Comparison of ENCODE assay signal across 19 cellular contexts in the genomic region with DNA sequence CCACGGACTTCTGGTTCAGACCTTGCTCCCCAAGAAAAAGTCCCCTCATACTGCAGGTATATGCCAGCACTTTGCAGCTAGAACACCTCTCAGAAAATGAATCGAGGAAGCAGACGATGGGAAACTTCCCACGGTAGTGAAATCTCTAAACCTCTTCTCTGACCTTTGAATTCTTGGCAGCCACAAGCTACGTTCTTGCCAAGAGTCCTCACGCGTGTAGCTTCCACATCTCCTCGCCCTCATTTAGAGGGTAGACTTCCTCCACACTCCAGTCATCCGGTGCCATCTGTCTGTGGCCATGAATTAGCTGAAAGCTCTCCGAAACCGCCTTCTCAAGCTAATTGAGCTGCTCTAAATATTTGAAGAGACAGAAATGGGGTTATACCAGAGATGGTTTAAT.
DNase-seq lines count a peak whose midpoint lies in the region; TF ChIP-seq lines count a peak whose summit lies in the region.
"Had no signal": no experiment of that assay in that cellular context is flagged by ENCODE, and none has a peak within 500 bp of the region (broad histone marks: within the 10 kb centered on the region; RNA-seq: fewer than 3 reads in every experiment).

No MANE protein-coding gene starts in this region.

- H2AK5ac ChIP-seq in neuronal stem cell (ENCODE audit: low read depth, low read length) = no peak overlapping the region

- H2AFZ ChIP-seq in neuronal stem cell (ENCODE audit: low read length) = no peak overlapping the region

- no peaks in the 10 kb centered on the region for H3K9me3 Mint-ChIP-seq in nephron progenitor cell
- peaks cover 10% of the 10 kb centered on the region for H3K9me3 Mint-ChIP-seq in activated T-helper 2 cell treated with anti-CD3 and anti-CD28 coated beads, Interferon-gamma antibody, Interleukin-2, Interleukin-4, amounts not matched to agents 10 μg/mL and 5 μg/mL and 100 μg/mL, durations not matched to agents 14 hours and 24 hours and 36 hours
- H3K9me3 Mint-ChIP-seq in activated T-helper 1 cell treated with anti-CD3 and anti-CD28 coated beads, Interleukin-12 subunit alpha, Interleukin-12 subunit beta, Interleukin-2, Interleukin-4 antibody, amounts not matched to agents 30 ng/mL and 10 ng/mL and 1 ng/mL, durations not matched to agents 14 hours and 24 hours and 36 hours = no peaks in the 10 kb centered on the region
- H3K9me3 Mint-ChIP-seq: memory B cell had no signal

- H3K9ac ChIP-seq in duodenal mucosa (ENCODE audit: low read depth in 1 of 2, low read length in 2 of 2) (no peak overlapping the region), neuronal stem cell (ENCODE audit: low read depth, low read length, poor library complexity) (no peak overlapping the region)

- H3K36me3 ChIP-seq in duodenal mucosa (ENCODE audit: control insufficient read depth in 1 of 2, insufficient read depth in 2 of 2, low read length in 2 of 2) (no peaks in the 10 kb centered on the region), spleen (no peaks in the 10 kb centered on the region), neuronal stem cell (replicated peaks in 1 of 2; ENCODE audit: control insufficient read depth in 2 of 2, insufficient read depth in 2 of 2, low read length in 2 of 2) (no peaks in the 10 kb centered on the region)
- H3K36me3 ChIP-seq: cardiac muscle cell, gastroesophageal sphincter, SJSA1 had no signal

- intact Hi-C loops in activated T-helper 2 cell treated with anti-CD3 and anti-CD28 coated beads, Interferon-gamma antibody, Interleukin-2, Interleukin-4, amounts not matched to agents 10 μg/mL and 5 μg/mL and 100 μg/mL, durations not matched to agents 14 hours and 24 hours and 36 hours (cut with micrococcal nuclease) = no loop called here
- intact Hi-C loops in activated T-helper 1 cell treated with anti-CD3 and anti-CD28 coated beads, Interleukin-12 subunit alpha, Interleukin-12 subunit beta, Interleukin-2, Interleukin-4 antibody, amounts not matched to agents 30 ng/mL and 10 ng/mL and 1 ng/mL, durations not matched to agents 14 hours and 24 hours and 36 hours (cut with micrococcal nuclease) = no loop called here
- intact Hi-C loops in spleen (cut with DNase I; ENCODE audit: low total_unique reads) = no loop called here

- no peaks in the 10 kb centered on the region for H3K9me3 ChIP-seq in duodenal mucosa (ENCODE audit: control insufficient read depth in 1 of 2, low read length in 2 of 2)
- peaks cover 0 to 7% (median 1%) of the 10 kb centered on the region in 8 donors for H3K9me3 ChIP-seq in spleen
- H3K9me3 ChIP-seq in neuronal stem cell (replicated peaks in 1 of 2; ENCODE audit: control insufficient read depth in 2 of 2, insufficient read depth in 1 of 2, low read depth in 1 of 2, low read length in 2 of 2) = no peaks in the 10 kb centered on the region
- H3K9me3 ChIP-seq: gastroesophageal sphincter, SJSA1 had no signal

- peak overlapping the region; percentile 66 for H3K27ac Mint-ChIP-seq in nephron progenitor cell
- no peak overlapping the region for H3K27ac Mint-ChIP-seq in activated T-helper 2 cell treated with anti-CD3 and anti-CD28 coated beads, Interferon-gamma antibody, Interleukin-2, Interleukin-4, amounts not matched to agents 10 μg/mL and 5 μg/mL and 100 μg/mL, durations not matched to agents 14 hours and 24 hours and 36 hours
- no peak overlapping the region for H3K27ac Mint-ChIP-seq in activated T-helper 1 cell treated with anti-CD3 and anti-CD28 coated beads, Interleukin-12 subunit alpha, Interleukin-12 subunit beta, Interleukin-2, Interleukin-4 antibody, amounts not matched to agents 30 ng/mL and 10 ng/mL and 1 ng/mL, durations not matched to agents 14 hours and 24 hours and 36 hours
- H3K27ac Mint-ChIP-seq: memory B cell; stimulated activated effector memory CD8-positive, alpha-beta T cell treated with anti-CD3 and anti-CD28 coated beads, Interleukin-12 subunit alpha, Interleukin-12 subunit beta, amount 100 ng/mL, for 72 hours had no signal

- no peak overlapping the region for H2BK12ac ChIP-seq in neuronal stem cell (ENCODE audit: low read length)

- no peak overlapping the region for H2BK15ac ChIP-seq in neuronal stem cell (ENCODE audit: low read length)

- H3K4ac ChIP-seq in neuronal stem cell (ENCODE audit: low read length) = no peak overlapping the region

- H3K4me2 ChIP-seq in neuronal stem cell (ENCODE audit: insufficient read depth, low read length, poor library complexity, severe bottlenecking) = no peak overlapping the region

- no peak overlapping the region for H3K23ac ChIP-seq in neuronal stem cell (ENCODE audit: low read depth, low read length, poor library complexity)

- H3K27ac ChIP-seq in duodenal mucosa (ENCODE audit: low read depth, low read length) (no peak overlapping the region), spleen (no peak overlapping the region), neuronal stem cell (replicated peaks; ENCODE audit: low read length) (no peak overlapping the region)
- H3K27ac ChIP-seq: cardiac muscle cell, gastroesophageal sphincter, SJSA1 had no signal

- peaks cover 20 to 32% of the 10 kb centered on the region in 2 donors for H3K4me1 ChIP-seq in duodenal mucosa (ENCODE audit: control insufficient read depth in 1 of 2, insufficient read depth in 2 of 2, low read length in 2 of 2)
- peaks cover 0 to 3% (median 0%) of the 10 kb centered on the region in 6 donors for H3K4me1 ChIP-seq in spleen
- no peaks in the 10 kb centered on the region for H3K4me1 ChIP-seq in neuronal stem cell (ENCODE audit: control insufficient read depth in 2 of 2, insufficient read depth in 1 of 2, low read depth in 1 of 2, low read length in 2 of 2)
- H3K4me1 ChIP-seq: gastroesophageal sphincter, SJSA1 had no signal

- TF ChIP-seq CTCF in nephron progenitor cell (IDR thresholded peaks at IDR 0.05) = no peak
- TF ChIP-seq CTCF in spleen (IDR thresholded peaks at IDR 0.05 in 8 of 11, conservative IDR thresholded peaks at IDR 0.05 in 3 of 11) = no peak

- no peak for TF ChIP-seq POLR2A in spleen (IDR thresholded peaks at IDR 0.05)

- no peak overlapping the region for H2BK5ac ChIP-seq in neuronal stem cell (ENCODE audit: low read length)

- H3K4me3 ChIP-seq in duodenal mucosa (ENCODE audit: low read depth in 1 of 2, low read length in 2 of 2) (peak overlapping the region; percentile 11 to 31), spleen (no peak overlapping the region), neuronal stem cell (ENCODE audit: low read length in 2 of 2) (no peak overlapping the region)
- H3K4me3 ChIP-seq: cardiac muscle cell, gastroesophageal sphincter, SJSA1 had no signal

- H3K18ac ChIP-seq in neuronal stem cell (ENCODE audit: low read length) = no peak overlapping the region

- H3K27me3 ChIP-seq in duodenal mucosa (ENCODE audit: control insufficient read depth in 1 of 2, insufficient read depth in 2 of 2, low read length in 2 of 2) = no peaks in the 10 kb centered on the region
- peaks cover 0 to 5% (median 0%) of the 10 kb centered on the region in 7 donors for H3K27me3 ChIP-seq in spleen (replicated peaks in 1 of 7)
- H3K27me3 ChIP-seq in neuronal stem cell (ENCODE audit: control insufficient read depth in 3 of 3, insufficient read depth in 3 of 3, low read depth in 1 of 3, low read length in 3 of 3) = no peaks in the 10 kb centered on the region
- H3K27me3 ChIP-seq: cardiac muscle cell, gastroesophageal sphincter, SJSA1 had no signal

- no peak overlapping the region for H3K14ac ChIP-seq in neuronal stem cell (ENCODE audit: low read length)

- H3K79me1 ChIP-seq in neuronal stem cell (ENCODE audit: low read depth, low read length) = no peaks in the 10 kb centered on the region

- WGBS in spleen, 5 donors = 49 to 59% (median 58%) methylated on average over 11 of the region's 11 CpGs
- no CpG with 5 or more reads among the region's 11 CpGs for WGBS in neuronal stem cell (ENCODE audit: extremely low coverage in 2 of 2, insufficient read length in 2 of 2, insufficient replicate concordance in 1 of 2), 2 donors

- no peak overlapping the region for H4K91ac ChIP-seq in neuronal stem cell (ENCODE audit: low read depth, low read length, poor library complexity)

- peak; percentile 8 for DNase-seq in COR-L47 (lab: John Stamatoyannopoulos, UW)
- DNase-seq in NCI-H1105 treated with DMSO at 0.1 percent for 48 hours (lab: John Stamatoyannopoulos, UW) = peak; percentile 48
- no peak for DNase-seq in nephron progenitor cell
- DNase-seq in activated T-helper 2 cell treated with anti-CD3 and anti-CD28 coated beads, Interferon-gamma antibody, Interleukin-2, Interleukin-4, amounts not matched to agents 10 μg/mL and 5 μg/mL and 100 μg/mL, durations not matched to agents 14 hours and 24 hours and 36 hours (ENCODE audit: low spot score) = no peak
- no peak for DNase-seq in activated T-helper 1 cell treated with anti-CD3 and anti-CD28 coated beads, Interleukin-12 subunit alpha, Interleukin-12 subunit beta, Interleukin-2, Interleukin-4 antibody, amounts not matched to agents 30 ng/mL and 10 ng/mL and 1 ng/mL, durations not matched to agents 14 hours and 24 hours and 36 hours (ENCODE audit: low spot score)
- DNase-seq in spleen = no peak
- DNase-seq in neuronal stem cell (ENCODE audit: low spot score) = no peak
- DNase-seq: activated T-cell treated with anti-CD3 and anti-CD28 coated beads, Interleukin-2, amount 50 U/mL, for 1 hour; GDM1; H7; IMR-90; NCI-H2227 treated with DMSO at 0.1 percent for 48 hours; T1000 had no signal

- H3K36me3 Mint-ChIP-seq in nephron progenitor cell (ENCODE audit: low read depth) = no peaks in the 10 kb centered on the region
- no peaks in the 10 kb centered on the region for H3K36me3 Mint-ChIP-seq in activated T-helper 2 cell treated with anti-CD3 and anti-CD28 coated beads, Interferon-gamma antibody, Interleukin-2, Interleukin-4, amounts not matched to agents 10 μg/mL and 5 μg/mL and 100 μg/mL, durations not matched to agents 14 hours and 24 hours and 36 hours (ENCODE audit: low read depth)
- no peaks in the 10 kb centered on the region for H3K36me3 Mint-ChIP-seq in activated T-helper 1 cell treated with anti-CD3 and anti-CD28 coated beads, Interleukin-12 subunit alpha, Interleukin-12 subunit beta, Interleukin-2, Interleukin-4 antibody, amounts not matched to agents 30 ng/mL and 10 ng/mL and 1 ng/mL, durations not matched to agents 14 hours and 24 hours and 36 hours (ENCODE audit: low read depth)
- H3K36me3 Mint-ChIP-seq: memory B cell; stimulated activated effector memory CD8-positive, alpha-beta T cell treated with anti-CD3 and anti-CD28 coated beads, Interleukin-12 subunit alpha, Interleukin-12 subunit beta, amount 100 ng/mL, for 72 hours had no signal

- no peaks in the 10 kb centered on the region for H3K4me1 Mint-ChIP-seq in nephron progenitor cell
- no peaks in the 10 kb centered on the region for H3K4me1 Mint-ChIP-seq in activated T-helper 2 cell treated with anti-CD3 and anti-CD28 coated beads, Interferon-gamma antibody, Interleukin-2, Interleukin-4, amounts not matched to agents 10 μg/mL and 5 μg/mL and 100 μg/mL, durations not matched to agents 14 hours and 24 hours and 36 hours (ENCODE audit: low read depth)
- no peaks in the 10 kb centered on the region for H3K4me1 Mint-ChIP-seq in activated T-helper 1 cell treated with anti-CD3 and anti-CD28 coated beads, Interleukin-12 subunit alpha, Interleukin-12 subunit beta, Interleukin-2, Interleukin-4 antibody, amounts not matched to agents 30 ng/mL and 10 ng/mL and 1 ng/mL, durations not matched to agents 14 hours and 24 hours and 36 hours (ENCODE audit: low read depth)
- H3K4me1 Mint-ChIP-seq: memory B cell; stimulated activated effector memory CD8-positive, alpha-beta T cell treated with anti-CD3 and anti-CD28 coated beads, Interleukin-12 subunit alpha, Interleukin-12 subunit beta, amount 100 ng/mL, for 72 hours had no signal

- no peak overlapping the region for H3K4me3 Mint-ChIP-seq in nephron progenitor cell
- H3K4me3 Mint-ChIP-seq in activated T-helper 2 cell treated with anti-CD3 and anti-CD28 coated beads, Interferon-gamma antibody, Interleukin-2, Interleukin-4, amounts not matched to agents 10 μg/mL and 5 μg/mL and 100 μg/mL, durations not matched to agents 14 hours and 24 hours and 36 hours (ENCODE audit: low read depth) = no peak overlapping the region
- H3K4me3 Mint-ChIP-seq in activated T-helper 1 cell treated with anti-CD3 and anti-CD28 coated beads, Interleukin-12 subunit alpha, Interleukin-12 subunit beta, Interleukin-2, Interleukin-4 antibody, amounts not matched to agents 30 ng/mL and 10 ng/mL and 1 ng/mL, durations not matched to agents 14 hours and 24 hours and 36 hours = no peak overlapping the region
- H3K4me3 Mint-ChIP-seq: memory B cell; stimulated activated effector memory CD8-positive, alpha-beta T cell treated with anti-CD3 and anti-CD28 coated beads, Interleukin-12 subunit alpha, Interleukin-12 subunit beta, amount 100 ng/mL, for 72 hours had no signal

- H2BK120ac ChIP-seq in neuronal stem cell (ENCODE audit: low read depth, low read length) = no peak overlapping the region

- H4K8ac ChIP-seq in neuronal stem cell (ENCODE audit: low read depth, low read length) = no peak overlapping the region

- H3K27me3 Mint-ChIP-seq in nephron progenitor cell (ENCODE audit: low read depth, poor library complexity) = peaks cover 3% of the 10 kb centered on the region
- H3K27me3 Mint-ChIP-seq in activated T-helper 2 cell treated with anti-CD3 and anti-CD28 coated beads, Interferon-gamma antibody, Interleukin-2, Interleukin-4, amounts not matched to agents 10 μg/mL and 5 μg/mL and 100 μg/mL, durations not matched to agents 14 hours and 24 hours and 36 hours (ENCODE audit: low read depth) = no peaks in the 10 kb centered on the region
- H3K27me3 Mint-ChIP-seq in activated T-helper 1 cell treated with anti-CD3 and anti-CD28 coated beads, Interleukin-12 subunit alpha, Interleukin-12 subunit beta, Interleukin-2, Interleukin-4 antibody, amounts not matched to agents 30 ng/mL and 10 ng/mL and 1 ng/mL, durations not matched to agents 14 hours and 24 hours and 36 hours (ENCODE audit: insufficient read depth) = no peaks in the 10 kb centered on the region
- H3K27me3 Mint-ChIP-seq: memory B cell had no signal

Comparison
In these comparisons a context has a peak if more than half of its experiments do, and no peak if none do; other contexts are left out.
1. DNase-seq: peak in COR-L47 (single experiment) and NCI-H1105 treated with DMSO at 0.1 percent for 48 hours (single experiment); none in nephron progenitor cell (single experiment), activated T-helper 2 cell treated with anti-CD3 and anti-CD28 coated beads, Interferon-gamma antibody, Interleukin-2, Interleukin-4, amounts not matched to agents 10 μg/mL and 5 μg/mL and 100 μg/mL, durations not matched to agents 14 hours and 24 hours and 36 hours (single experiment), activated T-helper 1 cell treated with anti-CD3 and anti-CD28 coated beads, Interleukin-12 subunit alpha, Interleukin-12 subunit beta, Interleukin-2, Interleukin-4 antibody, amounts not matched to agents 30 ng/mL and 10 ng/mL and 1 ng/mL, durations not matched to agents 14 hours and 24 hours and 36 hours (single experiment), spleen (single experiment) and neuronal stem cell (single experiment).
2. H3K4me3 ChIP-seq: peak in duodenal mucosa (2 of 2); none in spleen (0 of 8) and neuronal stem cell (0 of 2).